In the genomic region with DNA sequence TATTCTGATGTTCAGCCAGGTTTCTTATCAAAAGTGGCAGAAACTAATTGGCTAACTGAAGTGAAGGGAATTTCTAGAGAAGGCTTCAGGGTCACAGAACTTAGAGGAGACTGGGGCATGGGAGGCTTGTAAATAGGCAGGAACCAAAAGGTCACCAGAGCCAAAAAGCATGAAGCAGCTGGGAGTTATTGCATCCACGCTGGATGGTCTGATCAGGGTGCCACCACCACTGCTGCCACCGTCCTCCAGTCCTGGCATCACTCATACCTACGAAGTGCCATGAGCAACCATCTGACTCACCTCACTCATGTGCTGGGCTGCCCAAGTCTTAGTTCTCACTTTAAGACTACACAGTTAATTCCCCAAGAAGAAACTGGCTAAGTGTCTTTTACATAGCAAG, we compare ENCODE assay signal across 19 cellular contexts.
DNase-seq lines count a peak whose midpoint lies in the region; ATAC-seq and TF ChIP-seq lines count a peak whose summit lies in the region.
"Had no signal": no experiment of that assay in that cellular context is flagged by ENCODE, and none has a peak within 500 bp of the region (broad histone marks: within the 10 kb centered on the region; RNA-seq: fewer than 3 reads in every experiment).

No MANE protein-coding gene starts in this region.

- ATAC-seq in left ventricle myocardium superior (peak; percentile 18), T-cell (replicated peaks in 1 of 4) (no peak), HG02571 (IDR thresholded peaks at IDR 0.05; ENCODE audit: unreplicated experiment) (no peak), GM18861 (IDR thresholded peaks at IDR 0.05; ENCODE audit: unreplicated experiment) (no peak)
- ATAC-seq in stimulated activated memory B cell treated with anti-CD40 and anti-IgM and Interleukin-4, amounts not matched to agents 10 μg/mL and 1 μg/mL and 100 μg/mL, for 72 hours: no peak

- H3K4me3 ChIP-seq in right atrium auricular region (no peak overlapping the region), epithelial cell of esophagus (ENCODE audit: low read length) (no peak overlapping the region)
- H3K4me3 ChIP-seq: sigmoid colon, tibial artery had no signal

- CTCF ChIA-PET in T-cell (lab: Charles Lee): interaction anchor here in 1 of 2 donors (1.7 kb wide), 1 partner anchor 202 kb away, joined by 6 read pairs; no protein-coding TSS in a partner anchor

- peaks cover 0 to 3% (median 0%) of the 10 kb centered on the region in 3 donors for H3K9me3 Mint-ChIP-seq in T-cell
- H3K9me3 Mint-ChIP-seq in stimulated activated memory B cell treated with anti-CD40 and anti-IgM and Interleukin-4, amounts not matched to agents 10 μg/mL and 1 μg/mL and 100 μg/mL, for 72 hours: peaks cover 3% of the 10 kb centered on the region
- H3K9me3 Mint-ChIP-seq: activated B cell treated with CpG ODN at 0.5 μM for 24 hours had no signal

- peaks cover 55 to 62% (median 61%) of the 10 kb centered on the region in 3 donors for H3K4me1 Mint-ChIP-seq in T-cell
- H3K4me1 Mint-ChIP-seq in stimulated activated memory B cell treated with anti-CD40 and anti-IgM and Interleukin-4, amounts not matched to agents 10 μg/mL and 1 μg/mL and 100 μg/mL, for 72 hours: peaks cover 37% of the 10 kb centered on the region

- H3K27ac Mint-ChIP-seq in T-cell: peak overlapping the region; percentile 55 to 64
- peak overlapping the region; percentile 1 for H3K27ac Mint-ChIP-seq in stimulated activated memory B cell treated with anti-CD40 and anti-IgM and Interleukin-4, amounts not matched to agents 10 μg/mL and 1 μg/mL and 100 μg/mL, for 72 hours
- H3K27ac Mint-ChIP-seq: activated B cell treated with CpG ODN at 0.5 μM for 24 hours had no signal

- DNase-seq in left ventricle myocardium superior (no peak), right atrium auricular region (ENCODE audit: low spot score) (no peak), T-cell (no peak), epithelial cell of esophagus (ENCODE audit: low read depth) (peak; percentile 65)
- DNase-seq: activated B cell treated with CpG ODN at 0.5 μM for 24 hours; activated T-cell treated with anti-CD3 and anti-CD28 coated beads, Interleukin-2, amount 50 U/mL, for 48 hours; AML-193; Calu3; foreskin melanocyte; left cardiac atrium; NCI-H1930; NCI-H510A treated with DMSO at 0.1 percent for 48 hours; SHP77 treated with DMSO at 0.1 percent for 48 hours; sigmoid colon; tibial artery had no signal

- no peaks in the 10 kb centered on the region for H3K36me3 ChIP-seq in right atrium auricular region
- H3K36me3 ChIP-seq: neutrophil, sigmoid colon, tibial artery had no signal

- POLR2A ChIA-PET in T-cell (lab: Charles Lee): no interaction called here

- peaks cover 9% of the 10 kb centered on the region for H3K36me3 Mint-ChIP-seq in T-cell
- H3K36me3 Mint-ChIP-seq in stimulated activated memory B cell treated with anti-CD40 and anti-IgM and Interleukin-4, amounts not matched to agents 10 μg/mL and 1 μg/mL and 100 μg/mL, for 72 hours: no peaks in the 10 kb centered on the region

- TF ChIP-seq CTCF in right atrium auricular region (IDR thresholded peaks at IDR 0.05): no peak
- TF ChIP-seq CTCF in epithelial cell of esophagus (IDR thresholded peaks at IDR 0.05; ENCODE audit: insufficient read depth, low read depth, low read length, missing control alignments): no peak

- H3K4me1 ChIP-seq in right atrium auricular region: peaks cover 0 to 33% of the 10 kb centered on the region in 2 donors
- H3K4me1 ChIP-seq: sigmoid colon, tibial artery had no signal

- H3K27ac ChIP-seq in right atrium auricular region: peak overlapping the region in 1 of 2 donors; percentile 60
- H3K27ac ChIP-seq: neutrophil, sigmoid colon, tibial artery had no signal

- no peak overlapping the region for H3K4me3 Mint-ChIP-seq in T-cell
- H3K4me3 Mint-ChIP-seq in stimulated activated memory B cell treated with anti-CD40 and anti-IgM and Interleukin-4, amounts not matched to agents 10 μg/mL and 1 μg/mL and 100 μg/mL, for 72 hours: no peak overlapping the region
- H3K4me3 Mint-ChIP-seq: activated B cell treated with CpG ODN at 0.5 μM for 24 hours had no signal

- intact Hi-C loops in left ventricle myocardium superior (cut with micrococcal nuclease): no loop called here

- H3K27me3 ChIP-seq in right atrium auricular region: no peaks in the 10 kb centered on the region
- H3K27me3 ChIP-seq: neutrophil, sigmoid colon, tibial artery had no signal

- H3K27me3 Mint-ChIP-seq in T-cell: no peaks in the 10 kb centered on the region
- no peaks in the 10 kb centered on the region for H3K27me3 Mint-ChIP-seq in stimulated activated memory B cell treated with anti-CD40 and anti-IgM and Interleukin-4, amounts not matched to agents 10 μg/mL and 1 μg/mL and 100 μg/mL, for 72 hours
- H3K27me3 Mint-ChIP-seq: activated B cell treated with CpG ODN at 0.5 μM for 24 hours had no signal

- H3K9me3 ChIP-seq in right atrium auricular region: no peaks in the 10 kb centered on the region
- H3K9me3 ChIP-seq: neutrophil, sigmoid colon, tibial artery had no signal
